ENCODE assay signal across 21 cellular contexts in the genomic region with DNA sequence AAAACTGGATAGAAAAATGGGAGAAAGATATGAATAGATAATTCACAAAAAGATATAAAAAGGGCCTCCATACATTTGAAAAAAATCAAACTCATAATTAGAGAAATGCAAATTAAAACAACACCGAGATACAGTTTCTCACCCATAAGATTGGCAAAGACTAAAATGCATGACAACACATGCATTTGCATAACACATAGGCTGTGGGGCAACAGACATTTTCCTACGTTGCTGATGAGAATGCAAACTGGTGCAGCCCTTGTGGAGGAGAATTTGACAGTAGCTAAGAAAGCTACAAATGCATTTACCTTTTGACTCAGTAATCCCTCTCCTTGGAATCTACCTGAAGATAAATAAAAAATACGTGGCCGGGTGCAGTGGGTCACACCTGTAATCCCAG. TPM values are rescaled to one million over a fixed set of nuclear protein-coding genes. Genes with fewer than 3 reads are reported as not detected.
"Had no signal": no experiment of that assay in that cellular context is flagged by ENCODE, and none has a peak within 500 bp of the region (broad histone marks: within the 10 kb centered on the region; RNA-seq: fewer than 3 reads in every experiment).

No MANE protein-coding gene starts in this region.

- H3K9me3 ChIP-seq: gastrocnemius medialis, psoas muscle, right lobe of liver, tibial nerve, upper lobe of right lung had no signal

- ATAC-seq: esophagus mucosa; gastrocnemius medialis; naive thymus-derived CD4-positive, alpha-beta T cell; psoas muscle; right lobe of liver; stimulated activated effector memory CD8-positive, alpha-beta T cell treated with anti-CD3 and anti-CD28 coated beads, Interleukin-12 subunit alpha, Interleukin-12 subunit beta, amount 100 ng/mL, for 72 hours; stimulated activated naive CD8-positive, alpha-beta T cell treated with anti-CD3 and anti-CD28 coated beads, Interleukin-15, Interleukin-2, amounts not matched to agents 100 U/mL and 50 U/mL, for 24 hours; upper lobe of right lung had no signal

- H3K36me3 Mint-ChIP-seq: naive thymus-derived CD4-positive, alpha-beta T cell; stimulated activated effector memory CD8-positive, alpha-beta T cell treated with anti-CD3 and anti-CD28 coated beads, Interleukin-12 subunit alpha, Interleukin-12 subunit beta, amount 100 ng/mL, for 72 hours had no signal

- H3K36me3 ChIP-seq: gastrocnemius medialis, right lobe of liver, tibial nerve, upper lobe of right lung had no signal

- H3K9me3 Mint-ChIP-seq: stimulated activated effector memory CD8-positive, alpha-beta T cell treated with anti-CD3 and anti-CD28 coated beads, Interleukin-12 subunit alpha, Interleukin-12 subunit beta, amount 100 ng/mL, for 72 hours had no signal

- H3K4me3 ChIP-seq: coronary artery, gastrocnemius medialis, psoas muscle, right lobe of liver, tibial nerve, upper lobe of right lung had no signal

- H3K4me1 Mint-ChIP-seq: naive thymus-derived CD4-positive, alpha-beta T cell; stimulated activated effector memory CD8-positive, alpha-beta T cell treated with anti-CD3 and anti-CD28 coated beads, Interleukin-12 subunit alpha, Interleukin-12 subunit beta, amount 100 ng/mL, for 72 hours had no signal

- DNase-seq: effector CD4-positive, alpha-beta T cell; gastrocnemius medialis; glutamatergic neuron; mammary epithelial cell; naive thymus-derived CD4-positive, alpha-beta T cell; nephron progenitor cell; psoas muscle; retina; right lobe of liver; stimulated activated CD4-positive, alpha-beta T cell treated with anti-CD3 and anti-CD28 coated beads, Interleukin-4, amount 100 ng/mL, for 1 hour; stimulated activated CD8-positive, alpha-beta memory T cell treated with anti-CD3 and anti-CD28 coated beads, Interleukin-4, amount 100 ng/mL, for 48 hours; stimulated activated naive CD8-positive, alpha-beta T cell treated with anti-CD3 and anti-CD28 coated beads, Interleukin-15, Interleukin-2, amounts not matched to agents 100 U/mL and 50 U/mL, for 24 hours had no signal

- H3K27me3 ChIP-seq: gastrocnemius medialis, right lobe of liver, tibial nerve, upper lobe of right lung had no signal

- H3K27ac ChIP-seq: coronary artery, gastrocnemius medialis, psoas muscle, right lobe of liver, tibial nerve, upper lobe of right lung had no signal

- H3K4me1 ChIP-seq: right lobe of liver, tibial nerve, upper lobe of right lung had no signal

- H3K27ac Mint-ChIP-seq: naive thymus-derived CD4-positive, alpha-beta T cell; nephron progenitor cell; stimulated activated effector memory CD8-positive, alpha-beta T cell treated with anti-CD3 and anti-CD28 coated beads, Interleukin-12 subunit alpha, Interleukin-12 subunit beta, amount 100 ng/mL, for 72 hours had no signal

- H3K4me3 Mint-ChIP-seq: naive thymus-derived CD4-positive, alpha-beta T cell; nephron progenitor cell; stimulated activated effector memory CD8-positive, alpha-beta T cell treated with anti-CD3 and anti-CD28 coated beads, Interleukin-12 subunit alpha, Interleukin-12 subunit beta, amount 100 ng/mL, for 72 hours had no signal

RNA-seq across cellular contexts. Expression of gene TMEM40, which starts 26.0 kb away (rescaled TPM):
- total RNA-seq: chondrocyte, mesenteric fat pad, omental fat pad, temporal lobe, tibial nerve, upper lobe of right lung had no signal
- polyA plus RNA-seq: naive thymus-derived CD4-positive, alpha-beta T cell had no signal
